7 cellular contexts compared by ENCODE assay signal in genomic region chr16:54931041-54931756, GRCh38. TPM values are rescaled to one million over a fixed set of nuclear protein-coding genes. Genes with fewer than 3 reads are reported as not detected.
DNase-seq lines count a peak whose midpoint lies in the region; ATAC-seq lines count a peak whose summit lies in the region.

No MANE protein-coding gene starts in this region.

- peak; percentile 58 for DNase-seq in Daoy (ENCODE audit: low read depth)
- peak; percentile 30 for DNase-seq in KBM-7
- no peak for DNase-seq in activated T-cell treated with anti-CD3 and anti-CD28 coated beads, Interleukin-2, amount 50 U/mL, for 4 hours
- DNase-seq in left ventricle myocardium superior = peak; percentile 65
- DNase-seq in stimulated activated naive CD4-positive, alpha-beta T cell treated with Interleukin-2 at 50 U/mL for 16 hours (lab: John Stamatoyannopoulos, UW) = no peak

- peaks cover 0 to 6% (median 0%) of the 10 kb centered on the region in 3 donors for H3K36me3 ChIP-seq in skeletal muscle tissue (ENCODE audit: control insufficient read depth in 3 of 3, insufficient read depth in 3 of 3, low read length in 3 of 3)

- peaks cover 6% of the 10 kb centered on the region for H3K9me3 Mint-ChIP-seq in activated T-cell treated with anti-CD3 and anti-CD28 coated beads, Interleukin-2, amount 50 U/mL, for 4 hours

- no peaks in the 10 kb centered on the region for H3K36me3 Mint-ChIP-seq in activated T-cell treated with anti-CD3 and anti-CD28 coated beads, Interleukin-2, amount 50 U/mL, for 4 hours (ENCODE audit: insufficient read depth)

- no peaks in the 10 kb centered on the region for H3K9me3 ChIP-seq in skeletal muscle tissue (ENCODE audit: control insufficient read depth in 3 of 3, low read length in 3 of 3)

- in situ Hi-C loops in KBM-7 (cut with MboI; ENCODE audit: low pct_unique_long_range_greater_than_20kb, low sequenced_read_pairs) = loop anchor here (25.0 kb wide), 1 partner anchor 994 kb away; no protein-coding TSS in a partner anchor

- H3K27me3 ChIP-seq in skeletal muscle tissue (ENCODE audit: control insufficient read depth in 3 of 3, insufficient read depth in 3 of 3, low read length in 3 of 3) = peaks cover 16 to 24% (median 17%) of the 10 kb centered on the region in 3 donors

- peaks cover 74% of the 10 kb centered on the region for H3K27me3 Mint-ChIP-seq in activated T-cell treated with anti-CD3 and anti-CD28 coated beads, Interleukin-2, amount 50 U/mL, for 4 hours (ENCODE audit: low read depth)

- peak overlapping the region; percentile 70 to 92 (median 76) for H3K9ac ChIP-seq in skeletal muscle tissue (ENCODE audit: low read depth in 1 of 3, low read length in 3 of 3)

- ATAC-seq in activated T-cell treated with anti-CD3 and anti-CD28 coated beads, Interleukin-2, amount 50 U/mL, for 4 hours = no peak
- no peak for ATAC-seq in left ventricle myocardium superior
- no peak for ATAC-seq in HG02623 (IDR thresholded peaks at IDR 0.05; ENCODE audit: unreplicated experiment)

- H3K4me3 ChIP-seq in skeletal muscle tissue (ENCODE audit: low read length in 3 of 3) = peak overlapping the region; percentile 72 to 79 (median 77)

- intact Hi-C loops in left ventricle myocardium superior (cut with micrococcal nuclease) = no loop called here

- peak overlapping the region; percentile 45 for H3K4me3 Mint-ChIP-seq in activated T-cell treated with anti-CD3 and anti-CD28 coated beads, Interleukin-2, amount 50 U/mL, for 4 hours

- H3K27ac ChIP-seq in skeletal muscle tissue (ENCODE audit: low read depth, low read length) = peak overlapping the region; percentile 88

- H3K4me1 Mint-ChIP-seq in activated T-cell treated with anti-CD3 and anti-CD28 coated beads, Interleukin-2, amount 50 U/mL, for 4 hours (ENCODE audit: low read depth) = peaks cover 32% of the 10 kb centered on the region

- peaks cover 8 to 28% (median 15%) of the 10 kb centered on the region in 3 donors for H3K4me1 ChIP-seq in skeletal muscle tissue (ENCODE audit: control insufficient read depth in 3 of 3, insufficient read depth in 3 of 3, low read length in 3 of 3)

RNA-seq across cellular contexts. Expression of gene IRX5, which starts 0.5 kb away (rescaled TPM):
- 3.6 and 7.6 TPM in 2 replicates for total RNA-seq in Daoy (2014; rRNA removed; shearing (Covaris generic))
- not detected for total RNA-seq in activated T-cell treated with anti-CD3 and anti-CD28 coated beads, Interleukin-2, amount 50 U/mL, for 4 hours
- total RNA-seq in left ventricle myocardium superior = 0.47 TPM
- total RNA-seq in skeletal muscle tissue = 2.1 TPM

Comparison
In these comparisons a context has a peak if more than half of its experiments do, and no peak if none do; other contexts are left out.
1. DNase-seq: peak in Daoy (single experiment), KBM-7 (single experiment) and left ventricle myocardium superior (single experiment); none in activated T-cell treated with anti-CD3 and anti-CD28 coated beads, Interleukin-2, amount 50 U/mL, for 4 hours (single experiment) and stimulated activated naive CD4-positive, alpha-beta T cell treated with Interleukin-2 at 50 U/mL for 16 hours (single experiment).